Comparison of ENCODE assay signal across 8 cellular contexts in genomic region chr3:12483872-12484197, GRCh38. TPM values are rescaled to one million over a fixed set of nuclear protein-coding genes. Genes with fewer than 3 reads are reported as not detected.
DNase-seq lines count a peak whose midpoint lies in the region; ATAC-seq and TF ChIP-seq lines count a peak whose summit lies in the region.

No MANE protein-coding gene starts in this region.

- H3K36me3 ChIP-seq in GM23338 (ENCODE audit: insufficient read depth) (no peaks in the 10 kb centered on the region), RWPE2 (ENCODE audit: low read depth) (peaks cover 20% of the 10 kb centered on the region; the same call in 1 of the 2 replicates), skeletal muscle tissue (ENCODE audit: control insufficient read depth in 3 of 3, insufficient read depth in 3 of 3, low read length in 3 of 3) (no peaks in the 10 kb centered on the region)

- peaks cover 4% of the 10 kb centered on the region; the same call in 1 of the 3 replicates for H3K36me3 Mint-ChIP-seq in GM23338 (ENCODE audit: low read depth)

- H3K79me2 ChIP-seq in GM23338 (replicated peaks; ENCODE audit: insufficient read depth) = peaks cover 39% of the 10 kb centered on the region

- no peaks in the 10 kb centered on the region for H3K9me3 ChIP-seq in RWPE2 (ENCODE audit: severe bottlenecking)
- no peaks in the 10 kb centered on the region for H3K9me3 ChIP-seq in skeletal muscle tissue (ENCODE audit: control insufficient read depth in 3 of 3, low read length in 3 of 3)

- peak overlapping the region; percentile 71 to 82 (median 79) for H3K9ac ChIP-seq in skeletal muscle tissue (ENCODE audit: low read depth in 1 of 3, low read length in 3 of 3)

- H3K9me2 ChIP-seq in GM23338 (ENCODE audit: insufficient read depth) = no peaks in the 10 kb centered on the region

- peak; percentile 15 for ATAC-seq in GM23338
- ATAC-seq in RWPE2 (ENCODE audit: low read depth) = peak; percentile 26; the same call in 2 of the 3 replicates

- DNase-seq in GM23338 (ENCODE audit: low spot score) = no peak
- no peak for DNase-seq in RWPE2 (ENCODE audit: low spot score)
- no peak for DNase-seq in foreskin fibroblast
- no peak for DNase-seq in stimulated activated CD4-positive, alpha-beta T cell treated with anti-CD3 and anti-CD28 coated beads, Interleukin-12 subunit alpha, Interleukin-12 subunit beta, amount 100 ng/mL, for 4 hours
- no peak for DNase-seq in activated CD4-positive, CD25-positive, alpha-beta regulatory T cell (lab: John Stamatoyannopoulos, UW)
- no peak for DNase-seq in hippocampal formation (lab: John Stamatoyannopoulos, UW)
- no peak for DNase-seq in ecto neural progenitor cell (ENCODE audit: low spot score)

- TF ChIP-seq CTCF in GM23338 (conservative IDR thresholded peaks at IDR 0.05; ENCODE audit: low read depth in 2 of 2) = no peak
- TF ChIP-seq CTCF in RWPE2 (IDR thresholded peaks at IDR 0.05; ENCODE audit: poor library complexity, severe bottlenecking) = no peak
- no peak for TF ChIP-seq CTCF in foreskin fibroblast (IDR thresholded peaks at IDR 0.05; ENCODE audit: low read depth, low read length)

- H3K9me3 Mint-ChIP-seq in GM23338 = no peaks in the 10 kb centered on the region

- H3K4me3 Mint-ChIP-seq in GM23338 = peak overlapping the region; percentile 94

- H3K4me1 Mint-ChIP-seq in GM23338 = peaks cover 25% of the 10 kb centered on the region

- peak overlapping the region; percentile 98 for H2AFZ ChIP-seq in GM23338

- peak overlapping the region; percentile 97 for H3K4me2 ChIP-seq in GM23338

- peak overlapping the region; percentile 94 for H3K27ac Mint-ChIP-seq in GM23338

- H3K4me3 ChIP-seq in GM23338 (peak overlapping the region; percentile 82), RWPE2 (ENCODE audit: severe bottlenecking) (peak overlapping the region; percentile 47), foreskin fibroblast (ENCODE audit: low read depth in 1 of 2, low read length in 2 of 2) (peak overlapping the region; percentile 77 to 79), skeletal muscle tissue (ENCODE audit: low read length in 3 of 3) (peak overlapping the region; percentile 87 to 92 (median 91))

- peaks cover 10% of the 10 kb centered on the region for H3K27me3 Mint-ChIP-seq in GM23338 (ENCODE audit: insufficient read depth, low read depth, poor library complexity)

- H3K27me3 ChIP-seq in GM23338 (ENCODE audit: insufficient read depth) = no peaks in the 10 kb centered on the region
- no peaks in the 10 kb centered on the region for H3K27me3 ChIP-seq in RWPE2 (ENCODE audit: insufficient read depth, poor library complexity, severe bottlenecking)
- H3K27me3 ChIP-seq in skeletal muscle tissue (ENCODE audit: control insufficient read depth in 3 of 3, insufficient read depth in 3 of 3, low read length in 3 of 3) = no peaks in the 10 kb centered on the region

- H3F3A ChIP-seq in GM23338 (replicated peaks; ENCODE audit: low read depth) = no peaks in the 10 kb centered on the region

- H3K4me1 ChIP-seq in GM23338 (ENCODE audit: insufficient read depth) (peaks cover 14% of the 10 kb centered on the region), RWPE2 (ENCODE audit: insufficient read depth, poor library complexity, severe bottlenecking) (no peaks in the 10 kb centered on the region), skeletal muscle tissue (ENCODE audit: control insufficient read depth in 3 of 3, insufficient read depth in 3 of 3, low read length in 3 of 3) (peaks cover 13 to 30% (median 17%) of the 10 kb centered on the region in 3 donors)

- H4K20me1 ChIP-seq in GM23338 (replicated peaks; ENCODE audit: insufficient read depth) = peaks cover 5% of the 10 kb centered on the region; the same call in 1 of the 2 replicates

- peak overlapping the region; percentile 3; the same call in 1 of the 2 replicates for H3K27ac ChIP-seq in GM23338 (ENCODE audit: low read depth)
- no peak overlapping the region for H3K27ac ChIP-seq in RWPE2 (ENCODE audit: poor library complexity, severe bottlenecking)
- H3K27ac ChIP-seq in skeletal muscle tissue (ENCODE audit: low read depth, low read length) = peak overlapping the region; percentile 32

TF ChIP-seq in GM23338, 12 proteins besides CTCF, POLR2A, EP300 and RAD21 (continues in another document):
- TF ChIP-seq EZH2phosphoT487 (IDR thresholded peaks at IDR 0.05; ENCODE audit: unreplicated experiment) = no peak
- TF ChIP-seq ETS1 (IDR thresholded peaks at IDR 0.05) = no peak
- no peak for TF ChIP-seq EZH2 (IDR thresholded peaks at IDR 0.05; ENCODE audit: low read depth, unreplicated experiment)
- TF ChIP-seq ZNF114 (CRISPR knock-in tag; IDR thresholded peaks at IDR 0.05) = no peak
- TF ChIP-seq JUNB (IDR thresholded peaks at IDR 0.05; ENCODE audit: unreplicated experiment) = no peak
- TF ChIP-seq ZNF331 (CRISPR knock-in tag; IDR thresholded peaks at IDR 0.05; ENCODE audit: low read depth) = no peak
- TF ChIP-seq NANOG (IDR thresholded peaks at IDR 0.05; ENCODE audit: borderline replicate concordance) = no peak
- TF ChIP-seq ZNF462 (CRISPR knock-in tag; IDR thresholded peaks at IDR 0.05) = no peak
- TF ChIP-seq STAT1 (IDR thresholded peaks at IDR 0.05; ENCODE audit: unreplicated experiment) = no peak

RNA-seq across cellular contexts. Expression of gene TSEN2, which starts 0.4 kb away (rescaled TPM):
- 25.8 and 27.7 TPM in 2 replicates for total RNA-seq in GM23338 (2014; rRNA removed; shearing (Covaris generic))
- polyA plus RNA-seq in GM23338 (2016; fragmentation: Nextera tagmentation; extraction: Ambion mirVana) = 24.1 and 30.0 TPM in 2 replicates
- total RNA-seq in skeletal muscle tissue = 15.1 TPM
